ENCODE assay signal across 20 cellular contexts in the genomic region with DNA sequence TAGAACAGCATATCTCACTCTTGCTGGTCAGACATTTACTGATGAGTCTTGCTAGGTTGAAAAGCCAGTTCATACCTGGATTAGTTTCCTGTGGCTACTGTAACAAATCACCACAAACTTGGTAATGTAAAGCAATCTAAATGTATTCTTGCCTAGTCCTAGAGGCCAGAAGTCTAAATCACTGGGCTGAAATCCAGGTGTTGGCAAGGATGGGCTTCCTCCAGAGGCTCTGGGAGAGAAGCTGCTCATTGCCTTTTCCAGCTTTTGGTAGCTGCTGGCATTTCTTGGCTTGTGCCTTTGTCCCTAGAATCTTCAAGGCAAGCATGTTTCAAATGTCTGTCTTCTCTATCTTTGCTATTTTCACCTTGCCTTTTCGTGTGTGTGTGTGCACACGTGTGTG.
"Had no signal": no experiment of that assay in that cellular context is flagged by ENCODE, and none has a peak within 500 bp of the region (broad histone marks: within the 10 kb centered on the region; RNA-seq: fewer than 3 reads in every experiment).

No MANE protein-coding gene starts in this region.

- H3K36me3 ChIP-seq: cardiac muscle cell, esophagus muscularis mucosa, thyroid gland, WERI-Rb-1 had no signal

- ATAC-seq: activated T-cell treated with anti-CD3 and anti-CD28 coated beads, Interleukin-2, amount 50 U/mL, for 72 hours; foreskin keratinocyte had no signal

- H3K27me3 ChIP-seq: cardiac muscle cell, esophagus muscularis mucosa, foreskin keratinocyte, thyroid gland had no signal

- FAIRE-seq: endothelial cell of umbilical vein had no signal

- DNase-seq: activated CD4-positive, alpha-beta T cell treated with anti-CD3 and anti-CD28 coated beads, Interleukin-2, amount 50 U/mL, for 4 hours; activated effector memory CD4-positive, alpha-beta T cell treated with anti-CD3 and anti-CD28 coated beads, Interleukin-2, amount 50 U/mL, for 16 hours; activated T-cell treated with anti-CD3 and anti-CD28 coated beads, Interleukin-2, amount 50 U/mL, for 72 hours; dermis blood vessel endothelial cell; effector memory CD4-positive, alpha-beta T cell; foreskin keratinocyte; hypothalamus; islet precursor cell; occipital lobe; posterior cingulate gyrus; retina; stimulated activated CD4-positive, alpha-beta T cell treated with anti-CD3 and anti-CD28 coated beads, Interleukin-12 subunit alpha, Interleukin-12 subunit beta, amount 100 ng/mL, for 4 hours; stimulated activated CD4-positive, alpha-beta T cell treated with anti-CD3 and anti-CD28 coated beads, Interleukin-1b, Interleukin-23, amount 100 ng/mL, for 48 hours; stimulated activated CD8-positive, alpha-beta memory T cell treated with anti-CD3 and anti-CD28 coated beads, Interleukin-4, amount 100 ng/mL, for 48 hours; stimulated activated naive CD4-positive, alpha-beta T cell; thyroid gland; WERI-Rb-1 had no signal

- H3K4me1 ChIP-seq: foreskin keratinocyte had no signal

- H3K9me3 ChIP-seq: esophagus muscularis mucosa, thyroid gland had no signal

- H3K4me3 ChIP-seq: cardiac muscle cell, esophagus muscularis mucosa, thyroid gland had no signal

- H3K27ac ChIP-seq: esophagus muscularis mucosa, foreskin keratinocyte, thyroid gland, WERI-Rb-1 had no signal
